ENCODE assay signal across 8 cellular contexts in the genomic region with DNA sequence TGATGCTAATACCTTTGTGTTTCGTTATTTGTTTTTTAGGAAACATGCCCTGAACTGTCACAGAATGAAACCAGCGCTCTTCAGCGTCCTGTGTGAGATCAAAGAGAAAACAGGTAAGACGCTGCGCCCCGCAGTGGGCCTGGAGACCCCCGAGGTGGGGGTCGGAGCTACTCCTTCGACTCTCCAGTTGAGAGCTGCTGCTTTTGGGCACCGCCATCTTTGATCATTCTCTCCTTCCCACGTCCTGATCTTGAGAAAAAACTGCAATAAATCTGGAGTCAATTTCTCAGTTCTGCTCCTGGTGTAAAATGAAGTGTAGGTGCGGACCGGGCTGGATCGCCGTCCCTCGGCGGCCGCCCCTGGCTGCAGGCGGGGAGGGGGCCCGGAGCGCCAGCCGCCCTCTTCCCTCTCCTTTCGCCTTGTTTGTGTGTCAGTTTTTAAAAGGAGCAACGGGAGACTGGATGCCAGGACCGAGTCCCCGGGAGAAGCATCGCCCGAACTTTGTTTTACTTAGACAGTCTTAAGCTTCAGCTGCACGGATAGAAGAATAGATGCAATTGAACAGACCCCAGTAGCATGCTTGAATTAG. TPM values are rescaled to one million over a fixed set of nuclear protein-coding genes. Genes with fewer than 3 reads are reported as not detected.
A peak's percentile ranks its signal among the peaks of the same experiment; 100 is the strongest.
DNase-seq lines count a peak whose midpoint lies in the region; ATAC-seq and TF ChIP-seq lines count a peak whose summit lies in the region.

No MANE protein-coding gene starts in this region.

- H3K9me3 ChIP-seq in A673 (ENCODE audit: low read depth, low read length, poor library complexity, severe bottlenecking) (no peaks in the 10 kb centered on the region), adipocyte (ENCODE audit: control insufficient read depth, low read length) (no peaks in the 10 kb centered on the region), iPS-18c (ENCODE audit: control insufficient read depth, insufficient read depth, low read length) (no peaks in the 10 kb centered on the region)

- POLR2A ChIA-PET in A673 (lab: Charles Lee; ENCODE audit: low non-redundant PET), result no interaction called here

- peak overlapping the region; percentile 75; the same call in 1 of the 2 replicates for H3K27ac Mint-ChIP-seq in GM23338
- peak overlapping the region; percentile 71 for H3K27ac Mint-ChIP-seq in stimulated activated memory B cell treated with anti-CD40 and anti-IgM and Interleukin-4, amounts not matched to agents 10 μg/mL and 1 μg/mL and 100 μg/mL, for 72 hours

- H3K27ac ChIP-seq in A673 (ENCODE audit: low read depth, low read length, poor library complexity, severe bottlenecking), result no peak overlapping the region
- no peak overlapping the region for H3K27ac ChIP-seq in GM23338 (ENCODE audit: low read depth)

- H3K36me3 ChIP-seq in A673 (ENCODE audit: insufficient read depth, low read length, poor library complexity, severe bottlenecking) (no peaks in the 10 kb centered on the region), GM23338 (ENCODE audit: insufficient read depth) (no peaks in the 10 kb centered on the region), adipocyte (ENCODE audit: control insufficient read depth, insufficient read depth, low read length, severe bottlenecking) (no peaks in the 10 kb centered on the region)

- H3K4me1 ChIP-seq in A673 (ENCODE audit: insufficient read depth, low read length, poor library complexity, severe bottlenecking) (peaks cover 19% of the 10 kb centered on the region), GM23338 (ENCODE audit: insufficient read depth) (peaks cover 61% of the 10 kb centered on the region), adipocyte (ENCODE audit: control insufficient read depth, insufficient read depth, low read length) (peaks cover 36% of the 10 kb centered on the region)

- peaks cover 58% of the 10 kb centered on the region for H3K4me1 Mint-ChIP-seq in GM23338
- peaks cover 53% of the 10 kb centered on the region for H3K4me1 Mint-ChIP-seq in stimulated activated memory B cell treated with anti-CD40 and anti-IgM and Interleukin-4, amounts not matched to agents 10 μg/mL and 1 μg/mL and 100 μg/mL, for 72 hours

- 0 out of 2 replicates have a peak, but pooled peaks cover 3% of the 10 kb centered on the region for H3F3A ChIP-seq in GM23338 (replicated peaks; ENCODE audit: low read depth)

- H3K4me3 Mint-ChIP-seq in GM23338, result peak overlapping the region; percentile 96
- peak overlapping the region; percentile 85 for H3K4me3 Mint-ChIP-seq in stimulated activated memory B cell treated with anti-CD40 and anti-IgM and Interleukin-4, amounts not matched to agents 10 μg/mL and 1 μg/mL and 100 μg/mL, for 72 hours

- H3K36me3 Mint-ChIP-seq in GM23338 (ENCODE audit: low read depth), result peaks cover 12% of the 10 kb centered on the region
- H3K36me3 Mint-ChIP-seq in stimulated activated memory B cell treated with anti-CD40 and anti-IgM and Interleukin-4, amounts not matched to agents 10 μg/mL and 1 μg/mL and 100 μg/mL, for 72 hours, result peaks cover 30% of the 10 kb centered on the region

- CTCF ChIA-PET in A673 (lab: Charles Lee), result no interaction called here

- peak overlapping the region; percentile 91 for H3K9ac ChIP-seq in adipocyte (ENCODE audit: low read length)

- no peaks in the 10 kb centered on the region for H3K9me3 Mint-ChIP-seq in GM23338
- no peaks in the 10 kb centered on the region for H3K9me3 Mint-ChIP-seq in stimulated activated memory B cell treated with anti-CD40 and anti-IgM and Interleukin-4, amounts not matched to agents 10 μg/mL and 1 μg/mL and 100 μg/mL, for 72 hours

- H3K9me2 ChIP-seq in GM23338 (ENCODE audit: insufficient read depth), result no peaks in the 10 kb centered on the region

- H2AFZ ChIP-seq in GM23338, result peak overlapping the region; percentile 12; the same call in 1 of the 2 replicates

- H3K27me3 ChIP-seq in A673 (replicated peaks; ENCODE audit: insufficient read depth, low read depth, low read length, poor library complexity), result peaks cover 86% of the 10 kb centered on the region
- H3K27me3 ChIP-seq in GM23338 (ENCODE audit: insufficient read depth), result peaks cover 8% of the 10 kb centered on the region; the same call in 1 of the 2 replicates
- no peaks in the 10 kb centered on the region for H3K27me3 ChIP-seq in adipocyte (replicated peaks; ENCODE audit: control insufficient read depth, insufficient read depth, low read length)

- H3K79me2 ChIP-seq in GM23338 (replicated peaks; ENCODE audit: insufficient read depth), result peaks cover 47% of the 10 kb centered on the region

- TF ChIP-seq CTCF in A673 (conservative IDR thresholded peaks at IDR 0.05; ENCODE audit: low read depth, low read length) (no peak), GM23338 (conservative IDR thresholded peaks at IDR 0.05; ENCODE audit: low read depth in 2 of 2) (no peak)

- H3K4me3 ChIP-seq in A673 (ENCODE audit: low read depth, low read length, poor library complexity, severe bottlenecking) (peak overlapping the region; percentile 46), GM23338 (peak overlapping the region; percentile 87), adipocyte (ENCODE audit: low read length) (peak overlapping the region; percentile 97), iPS-18c (ENCODE audit: insufficient read depth, low read depth, low read length) (peak overlapping the region; percentile 97)

- DNase-seq in A673 (ENCODE audit: low spot score) (no peak), GM23338 (ENCODE audit: low spot score) (peak; percentile 39), adipocyte (ENCODE audit: low read depth) (peak; percentile 33), UCSD-AML1 (lab: John Stamatoyannopoulos, UW; ENCODE audit: unreplicated experiment) (no peak), foreskin melanocyte (no peak), kidney glomerular epithelial cell (lab: John Stamatoyannopoulos, UW) (no peak)

- no TSS peak for BruUV-seq in A673 (replicated peaks; lab: Mats Ljungman, UMichigan)

- 0 out of 3 replicates have a peak, but pooled peaks have one; percentile 0 for ATAC-seq in GM23338
- ATAC-seq in stimulated activated memory B cell treated with anti-CD40 and anti-IgM and Interleukin-4, amounts not matched to agents 10 μg/mL and 1 μg/mL and 100 μg/mL, for 72 hours, result no peak

- peaks cover 13% of the 10 kb centered on the region for H3K27me3 Mint-ChIP-seq in GM23338 (ENCODE audit: insufficient read depth, low read depth, poor library complexity)
- H3K27me3 Mint-ChIP-seq in stimulated activated memory B cell treated with anti-CD40 and anti-IgM and Interleukin-4, amounts not matched to agents 10 μg/mL and 1 μg/mL and 100 μg/mL, for 72 hours, result no peaks in the 10 kb centered on the region

- H4K20me1 ChIP-seq in GM23338 (replicated peaks; ENCODE audit: insufficient read depth), result no peaks in the 10 kb centered on the region

- H3K4me2 ChIP-seq in GM23338, result peak overlapping the region; percentile 92

- intact Hi-C loops in A673 (cut with micrococcal nuclease; ENCODE audit: unreplicated experiment), result no loop called here

TF ChIP-seq in GM23338, 12 proteins besides CTCF, POLR2A, EP300 and RAD21:
- no peak for TF ChIP-seq STAT1 (IDR thresholded peaks at IDR 0.05; ENCODE audit: unreplicated experiment)
- TF ChIP-seq CREB1 (CRISPR knock-in tag; IDR thresholded peaks at IDR 0.05; ENCODE audit: low read depth), result no peak
TF ChIP-seq in GM23338: peak in this region for 0.

RNA-seq across cellular contexts. Expression of a gene that starts 1.4 kb away (rescaled TPM):
- 1.5 and 3.5 TPM in 2 replicates for total RNA-seq in A673 (2021)
- 50.5 and 83.1 TPM in 2 replicates for total RNA-seq in GM23338 (2014; rRNA removed; shearing (Covaris generic))
- polyA plus RNA-seq in GM23338 (2016; fragmentation: Nextera tagmentation; extraction: Ambion mirVana), result 24.5 and 28.9 TPM in 2 replicates

RNA-seq across cellular contexts. Expression of a gene that starts 41.6 kb away (rescaled TPM):
- total RNA-seq in A673 (2021), result 98.7 and 103 TPM in 2 replicates
- 95.4 and 98.5 TPM in 2 replicates for total RNA-seq in GM23338 (2014; rRNA removed; shearing (Covaris generic))
- 57.5 and 68.4 TPM in 2 replicates for polyA plus RNA-seq in GM23338 (2016; fragmentation: Nextera tagmentation; extraction: Ambion mirVana)

Comparison
In these comparisons a context has a peak if more than half of its experiments do, and no peak if none do; other contexts are left out.
1. DNase-seq: peak in GM23338 (single experiment) and adipocyte (single experiment); none in A673 (single experiment), UCSD-AML1 (single experiment), foreskin melanocyte (single experiment) and kidney glomerular epithelial cell (single experiment).
2. H3K4me3 ChIP-seq: peak in every context shown above with its lines; median percentile 97 in adipocyte; 97 in iPS-18c; 87 in GM23338; 46 in A673.
3. RNA of a gene that starts 1.4 kb away (total RNA-seq): 50.5 to 83.1 TPM in GM23338; 1.5 to 3.5 TPM in A673; every median in the first group is over 10 times any median in the second.